Comparison of ENCODE assay signal across 20 cellular contexts in the genomic region with DNA sequence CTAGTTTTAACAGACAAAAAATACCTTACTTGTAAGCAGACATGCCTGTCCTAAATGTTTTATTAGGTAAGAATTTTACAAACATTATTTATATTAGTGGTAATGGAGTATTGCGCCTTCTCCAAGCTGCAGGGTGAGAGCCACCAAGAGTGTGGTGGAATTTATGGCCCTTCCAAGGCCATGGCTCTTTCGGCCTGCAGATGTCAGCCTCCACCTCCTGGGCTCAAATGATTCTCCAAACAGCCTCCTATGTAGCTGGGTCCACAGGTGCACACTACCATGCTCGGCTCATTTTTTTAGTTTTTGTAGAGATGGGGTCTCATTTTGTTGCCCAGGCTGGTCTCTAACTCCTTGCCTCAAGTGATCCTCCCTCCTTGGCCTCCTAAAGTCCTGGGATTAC. TPM values are rescaled to one million over a fixed set of nuclear protein-coding genes. Genes with fewer than 3 reads are reported as not detected.
DNase-seq lines count a peak whose midpoint lies in the region; ATAC-seq and TF ChIP-seq lines count a peak whose summit lies in the region.
"Had no signal": no experiment of that assay in that cellular context is flagged by ENCODE, and none has a peak within 500 bp of the region (broad histone marks: within the 10 kb centered on the region; RNA-seq: fewer than 3 reads in every experiment).

No MANE protein-coding gene starts in this region.

- 97% methylated on average over 3 of the region's 3 CpGs for WGBS in esophagus muscularis mucosa

- H3K9me3 ChIP-seq in RWPE2 (ENCODE audit: severe bottlenecking) (peaks cover 8% of the 10 kb centered on the region), esophagus muscularis mucosa (peaks cover 0 to 8% (median 2%) of the 10 kb centered on the region in 4 donors)
- H3K9me3 ChIP-seq: BE2C had no signal

- no peak for TF ChIP-seq POLR2A in esophagus muscularis mucosa (IDR thresholded peaks at IDR 0.05; ENCODE audit: low read depth)

- no peaks in the 10 kb centered on the region for H3K27me3 ChIP-seq in RWPE2 (ENCODE audit: insufficient read depth, poor library complexity, severe bottlenecking)
- no peaks in the 10 kb centered on the region for H3K27me3 ChIP-seq in esophagus muscularis mucosa
- H3K27me3 ChIP-seq: BE2C, hepatocyte had no signal

- H3K27ac ChIP-seq in RWPE2 (ENCODE audit: poor library complexity, severe bottlenecking) (no peak overlapping the region), esophagus muscularis mucosa (replicated peaks in 1 of 4) (no peak overlapping the region)
- H3K27ac ChIP-seq: hepatocyte, RWPE1 had no signal

- DNase-seq in DMS 273 (lab: John Stamatoyannopoulos, UW; ENCODE audit: unreplicated experiment) (peak; percentile 10), DMS 273 treated with DMSO at 0.1 percent for 48 hours (lab: John Stamatoyannopoulos, UW) (no peak), RWPE2 (ENCODE audit: low spot score) (no peak), esophagus muscularis mucosa (ENCODE audit: extremely low spot score) (no peak), nucleus accumbens (lab: John Stamatoyannopoulos, UW) (no peak), RPMI8226 (no peak)
- DNase-seq: activated CD4-positive, alpha-beta T cell treated with anti-CD3 and anti-CD28 coated beads, Interleukin-2, amount 50 U/mL, for 1 hour; activated CD8-positive, alpha-beta memory T cell treated with anti-CD3 and anti-CD28 coated beads, Interleukin-2, amount 50 U/mL, for 48 hours; activated naive CD8-positive, alpha-beta T cell treated with anti-CD3 and anti-CD28 coated beads, Interleukin-2, amount 50 U/mL, for 24 hours; BE2C; KBM-7; MV-4-11; NCI-H187 treated with DMSO at 0.1 percent for 48 hours; NCI-H446; retina had no signal

- intact Hi-C loops in esophagus muscularis mucosa (cut with DNase I) = loop anchor here (5.0 kb wide), 1 partner anchor 71 kb away; no protein-coding TSS in a partner anchor

- no peak for TF ChIP-seq EP300 in esophagus muscularis mucosa (IDR thresholded peaks at IDR 0.05)

- ATAC-seq in RWPE2 (ENCODE audit: low read depth) (peak; percentile 50; the same call in 2 of the 3 replicates), GM18907 (IDR thresholded peaks at IDR 0.05; ENCODE audit: unreplicated experiment) (no peak)
- ATAC-seq: activated naive CD8-positive, alpha-beta T cell treated with anti-CD3 and anti-CD28 coated beads, Interleukin-2, amount 50 U/mL, for 24 hours had no signal

- H3K4me3 ChIP-seq in GM12875 (ENCODE audit: low read depth, low read length) (no peak overlapping the region), RWPE2 (ENCODE audit: severe bottlenecking) (no peak overlapping the region), esophagus muscularis mucosa (no peak overlapping the region)
- H3K4me3 ChIP-seq: hepatocyte had no signal

- H3K4me1 ChIP-seq in RWPE2 (ENCODE audit: insufficient read depth, poor library complexity, severe bottlenecking) = peaks cover 7% of the 10 kb centered on the region
- no peaks in the 10 kb centered on the region for H3K4me1 ChIP-seq in esophagus muscularis mucosa
- H3K4me1 ChIP-seq: BE2C, Caco-2 had no signal

- 0 out of 2 replicates have a peak, but pooled peaks have one; percentile 1 for TF ChIP-seq CTCF in GM12875 (IDR thresholded peaks at IDR 0.05; ENCODE audit: borderline replicate concordance, insufficient read depth, low read depth, low read length)
- TF ChIP-seq CTCF in RWPE2 (IDR thresholded peaks at IDR 0.05; ENCODE audit: poor library complexity, severe bottlenecking) = no peak
- peak; percentile 36 to 61 (median 43) for TF ChIP-seq CTCF in esophagus muscularis mucosa (IDR thresholded peaks at IDR 0.05)

- H3K36me3 ChIP-seq in RWPE2 (ENCODE audit: low read depth) (peaks cover 9% of the 10 kb centered on the region), esophagus muscularis mucosa (no peaks in the 10 kb centered on the region)
- H3K36me3 ChIP-seq: BE2C had no signal

RNA-seq across cellular contexts. Expression of a gene that starts 56.3 kb away (rescaled TPM):
- 10 to 100 TPM in 2 of 4 donors, 1 to 10 TPM in 2; 6.8 to 38.2 (median 11.1) TPM for total RNA-seq in esophagus muscularis mucosa

RNA-seq across cellular contexts. Expression of a gene that starts 56.6 kb away (rescaled TPM):
- total RNA-seq in esophagus muscularis mucosa = 10 to 100 TPM in 1 of 4 donors, 1 to 10 TPM in 3; 5.1 to 17.9 (median 6.9) TPM
